In the genomic region with DNA sequence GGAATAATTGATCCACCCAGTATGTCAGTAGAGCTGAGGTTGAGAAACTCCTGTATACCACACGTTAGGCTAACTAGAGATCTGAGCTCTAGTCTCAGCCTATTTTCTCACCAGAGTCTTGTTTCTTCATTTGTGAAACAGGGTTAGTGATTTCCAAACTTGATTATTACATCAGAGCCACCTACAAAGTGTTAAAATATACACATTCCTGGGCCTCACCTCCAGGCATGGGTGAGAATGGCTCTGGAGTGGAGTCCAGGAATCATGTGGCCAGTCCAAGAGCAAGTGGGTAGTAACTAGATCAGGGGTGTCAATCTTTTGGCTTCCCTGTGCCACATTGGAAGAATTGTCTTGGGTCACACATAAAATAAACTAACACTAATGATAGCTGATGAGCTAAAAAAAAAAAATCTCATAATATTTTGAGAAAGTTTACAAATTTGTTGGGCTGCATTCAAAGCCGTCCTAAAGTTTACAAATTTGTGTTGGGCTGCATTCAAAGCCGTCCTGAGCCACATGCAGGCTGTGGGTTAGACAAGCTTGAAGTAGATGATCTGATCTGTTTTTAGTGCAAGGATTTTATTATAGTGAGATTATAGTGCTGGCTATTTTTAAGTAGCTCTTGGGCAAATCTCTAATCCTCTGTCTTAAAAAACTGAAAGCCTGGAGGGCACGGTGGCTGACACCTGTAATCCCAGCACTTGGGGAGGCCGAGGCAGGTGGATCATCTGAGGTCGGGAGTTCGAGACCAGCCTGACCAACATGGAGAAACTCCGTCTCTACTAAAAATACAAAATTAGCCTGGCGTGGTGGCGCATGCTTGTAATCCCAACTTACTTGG, we compare ENCODE assay signal across 9 cellular contexts. TPM values are rescaled to one million over a fixed set of nuclear protein-coding genes. Genes with fewer than 3 reads are reported as not detected.
A peak's percentile ranks its signal among the peaks of the same experiment; 100 is the strongest.
DNase-seq lines count a peak whose midpoint lies in the region; ATAC-seq, FAIRE-seq and TF ChIP-seq lines count a peak whose summit lies in the region.
"Had no signal": no experiment of that assay in that cellular context is flagged by ENCODE, and none has a peak within 500 bp of the region (broad histone marks: within the 10 kb centered on the region; RNA-seq: fewer than 3 reads in every experiment).

No MANE protein-coding gene starts in this region.

- H3K36me3 ChIP-seq in HepG2 (replicated peaks in 1 of 2; ENCODE audit: control insufficient read depth in 1 of 2, insufficient read depth in 2 of 2, low read length in 2 of 2) (peaks cover 10 to 41% of the 10 kb centered on the region in 2 experiments), right lobe of liver (peaks cover 0 to 37% (median 13%) of the 10 kb centered on the region in 4 donors), WERI-Rb-1 (peaks cover 62% of the 10 kb centered on the region)

- no peaks in the 10 kb centered on the region; a peak in 1 of 5 replicates for H3K27me3 ChIP-seq in HepG2 (ENCODE audit: control insufficient read depth in 1 of 2, insufficient read depth in 2 of 2, low read length in 2 of 2)
- H3K27me3 ChIP-seq in right lobe of liver = no peaks in the 10 kb centered on the region
- no peaks in the 10 kb centered on the region for H3K27me3 ChIP-seq in WERI-Rb-1 (ENCODE audit: insufficient read depth, low read depth, severe bottlenecking)

- H3K4me1 ChIP-seq in HepG2 (ENCODE audit: insufficient read depth, low read length) (peaks cover 48% of the 10 kb centered on the region), right lobe of liver (peaks cover 0 to 36% (median 2%) of the 10 kb centered on the region in 4 donors)

- FAIRE-seq in HepG2 (lab: Jason Lieb, UNC) = no peak

- TF ChIP-seq POLR2A in HepG2 (IDR thresholded peaks at IDR 0.05; ENCODE audit: insufficient read depth in 1 of 2, low read depth in 2 of 2, low read length in 2 of 2) (peak in 1 of 2 experiments; percentile 28; a peak in 1 of 4 replicates), right lobe of liver (IDR thresholded peaks at IDR 0.05) (no peak)

- peak overlapping the region; percentile 28 for H3K27ac ChIP-seq in HepG2 (ENCODE audit: extremely low read length, insufficient read depth, low read length)
- no peak overlapping the region for H3K27ac ChIP-seq in right lobe of liver
- H3K27ac ChIP-seq in WERI-Rb-1 = peak overlapping the region; percentile 93

- no peaks in the 10 kb centered on the region for H3K9me3 ChIP-seq in HepG2 (ENCODE audit: low read length)
- H3K9me3 ChIP-seq in right lobe of liver = no peaks in the 10 kb centered on the region
- no peaks in the 10 kb centered on the region for H3K9me3 ChIP-seq in WERI-Rb-1 (ENCODE audit: severe bottlenecking)

- DNase-seq in HepG2 (ENCODE audit: low spot score) = no peak
- DNase-seq in right lobe of liver = no peak
- DNase-seq in WERI-Rb-1 = no peak
- DNase-seq in immature natural killer cell = no peak
- no peak for DNase-seq in endothelial cell (ENCODE audit: low spot score)
- DNase-seq in cerebellar cortex (ENCODE audit: low spot score) = no peak
- DNase-seq: cerebellar nuclear complex had no signal

- intact Hi-C loops in HepG2 (cut with micrococcal nuclease; ENCODE audit: unreplicated experiment) (no loop called here), right lobe of liver (cut with DNase I) (no loop called here)

- H3K4me1 Mint-ChIP-seq in immature natural killer cell (peaks cover 38 to 51% of the 10 kb centered on the region in 2 donors), endothelial cell (ENCODE audit: unreplicated experiment) (peaks cover 27% of the 10 kb centered on the region)

- no peaks in the 10 kb centered on the region for H3K9me3 Mint-ChIP-seq in immature natural killer cell
- H3K9me3 Mint-ChIP-seq in endothelial cell (ENCODE audit: unreplicated experiment) = no peaks in the 10 kb centered on the region

- peaks cover 9 to 21% (median 10%) of the 10 kb centered on the region in 3 donors for H3K36me3 Mint-ChIP-seq in immature natural killer cell
- peaks cover 14% of the 10 kb centered on the region for H3K36me3 Mint-ChIP-seq in endothelial cell (ENCODE audit: low read depth, unreplicated experiment)

- H4K20me1 ChIP-seq in HepG2 (ENCODE audit: insufficient read depth, low read length) = peaks cover 49% of the 10 kb centered on the region

- peaks cover 55% of the 10 kb centered on the region for H3K79me2 ChIP-seq in HepG2 (ENCODE audit: insufficient read depth, low read length)

- CTCF ChIA-PET in HepG2 (lab: Yijun Ruan, JAX; ENCODE audit: low intra/inter-chr PET ratio, low total read pairs) = no interaction called here

- no peak for TF ChIP-seq CTCF in HepG2 (CRISPR knock-in tag; IDR thresholded peaks at IDR 0.05)
- no peak for TF ChIP-seq CTCF in right lobe of liver (IDR thresholded peaks at IDR 0.05)
- TF ChIP-seq CTCF in WERI-Rb-1 (IDR thresholded peaks at IDR 0.05; ENCODE audit: low read depth, low read length) = no peak
- TF ChIP-seq CTCF in endothelial cell (IDR thresholded peaks at IDR 0.05; ENCODE audit: unreplicated experiment) = no peak

- BruUV-seq in HepG2 (replicated peaks; lab: Mats Ljungman, UMichigan) = no TSS peak

- no peak for TF ChIP-seq RAD21 in HepG2 (CRISPR knock-in tag; IDR thresholded peaks at IDR 0.05)

- H3K27me3 Mint-ChIP-seq in immature natural killer cell (ENCODE audit: low read depth in 3 of 3) = peaks cover 7 to 15% (median 8%) of the 10 kb centered on the region in 3 donors
- peaks cover 5% of the 10 kb centered on the region for H3K27me3 Mint-ChIP-seq in endothelial cell (ENCODE audit: unreplicated experiment)

- H2AFZ ChIP-seq in HepG2 (ENCODE audit: low read length) = no peak overlapping the region

- H3K27ac Mint-ChIP-seq in immature natural killer cell (peak overlapping the region in 5 of 6 donors; percentile 31 to 92 (median 53)), endothelial cell (ENCODE audit: unreplicated experiment) (no peak overlapping the region)

- H3K4me2 ChIP-seq in HepG2 (ENCODE audit: low read depth, low read length) = peak overlapping the region; percentile 82

- H3K4me3 Mint-ChIP-seq in immature natural killer cell = peak overlapping the region in 2 of 5 donors; percentile 21 to 70
- no peak overlapping the region for H3K4me3 Mint-ChIP-seq in endothelial cell (ENCODE audit: unreplicated experiment)

- H3K9ac ChIP-seq in HepG2 (ENCODE audit: insufficient read depth, low read depth, low read length) = peak overlapping the region; percentile 98

- POLR2A ChIA-PET in HepG2 (lab: Yijun Ruan, JAX) = interaction anchor here (0.9 to 6.5 kb wide), 4 partner anchors 8 to 78 kb away, joined by 3 to 129 read pairs (median 8); a partner anchor contains a TSS

- H3K4me3 ChIP-seq in HepG2 (replicated peaks in 1 of 3; ENCODE audit: insufficient read depth in 1 of 3, low read depth in 2 of 3, low read length in 3 of 3) (peak overlapping the region; percentile 79 to 89 (median 86); a peak in 4 of 6 replicates), right lobe of liver (no peak overlapping the region), WERI-Rb-1 (ENCODE audit: low read depth, low read length) (0 out of 2 replicates have a peak overlapping the region, but pooled peaks have one; percentile 6)

- WGBS in HepG2 (ENCODE audit: low lambda C conversion rate) = 81% methylated on average over 10 of the region's 10 CpGs
- 73% methylated on average over 6 of the region's 10 CpGs for WGBS in right lobe of liver (ENCODE audit: insufficient coverage, low coverage, low lambda C conversion rate, missing lambda C conversion rate)

- in situ Hi-C loops in HepG2 (cut with HindIII; ENCODE audit: extremely low pct_ligation_motif_present, low pct_unique_long_range_greater_than_20kb) = loop anchor here (10.0 kb wide), 1 partner anchor 65 kb away; no protein-coding TSS in a partner anchor

- ATAC-seq in HepG2 (no peak), right lobe of liver (no peak), GM21360 (IDR thresholded peaks at IDR 0.05; ENCODE audit: unreplicated experiment) (no peak)
- ATAC-seq in activated CD4-positive, CD25-positive, alpha-beta regulatory T cell treated with anti-CD3 and anti-CD28 coated beads, Interleukin-2, amount 50 U/mL, for 24 hours = no peak

- no peak for TF ChIP-seq EP300 in HepG2 (IDR thresholded peaks at IDR 0.05; ENCODE audit: low read depth in 2 of 2, low read length in 2 of 2)
- TF ChIP-seq EP300 in HepG2 (CRISPR knock-in tag; IDR thresholded peaks at IDR 0.05; ENCODE audit: borderline replicate concordance) = no peak

RNA-seq across cellular contexts. Expression of gene PRCD, which starts 20.4 kb away (rescaled TPM):
- 0.52 TPM in 1 of 2 replicates, not detected in the other for total RNA-seq in HepG2 (2016; rRNA removed; fragmentation: Illumina TruSeq; extraction: Trizol)
- not detected in 2 replicates for total RNA-seq in HepG2 (2016; cell fraction: cytosol; rRNA removed; fragmentation: Illumina TruSeq; extraction: Trizol; ENCODE audit: low read depth)
- total RNA-seq in HepG2 (2016; cell fraction: insoluble cytoplasmic fraction; rRNA removed; fragmentation: Illumina TruSeq; extraction: Trizol) = 0.36 and 0.48 TPM in 2 replicates
- total RNA-seq in HepG2 (2016; cell fraction: membrane; rRNA removed; fragmentation: Illumina TruSeq; extraction: Trizol) = not detected in 2 replicates
- not detected in 2 replicates for total RNA-seq in HepG2 (2016; cell fraction: nucleus; rRNA removed; fragmentation: Illumina TruSeq; extraction: Trizol)
- polyA plus RNA-seq in HepG2 (2011; rRNA removed) = 0.35 and 0.51 TPM in 2 replicates
- polyA plus RNA-seq in HepG2 (2011; cell fraction: cytosol; rRNA removed) = not detected in 2 replicates
- 0.06 TPM in 1 of 2 replicates, not detected in the other for polyA plus RNA-seq in HepG2 (2011; cell fraction: nucleus; rRNA removed)
- 0.61 and 0.71 TPM in 2 replicates for polyA plus RNA-seq in HepG2 (2012)
- 0.25 TPM in 1 of 2 replicates, not detected in the other for polyA plus RNA-seq in HepG2 (2016; cell fraction: cytosol; fragmentation: Illumina TruSeq; extraction: Trizol; ENCODE audit: low read depth)
- not detected in 2 replicates for polyA plus RNA-seq in HepG2 (2016; cell fraction: insoluble cytoplasmic fraction; fragmentation: Illumina TruSeq; extraction: Trizol; ENCODE audit: low read depth)
- polyA plus RNA-seq in HepG2 (2016; cell fraction: membrane; fragmentation: Illumina TruSeq; extraction: Trizol; ENCODE audit: low read depth) = not detected in 2 replicates
- polyA plus RNA-seq in HepG2 (2016; cell fraction: nucleus; fragmentation: Illumina TruSeq; extraction: Trizol; ENCODE audit: insufficient read depth, low read depth) = not detected in 2 replicates
- polyA minus RNA-seq in HepG2 (2011; rRNA and poly(A)+ RNA removed; ENCODE audit: low replicate concordance) = 0.70 TPM in 1 of 2 replicates, not detected in the other
- not detected in 2 replicates for polyA minus RNA-seq in HepG2 (2011; cell fraction: cytosol; rRNA and poly(A)+ RNA removed)
- not detected in 2 replicates for polyA minus RNA-seq in HepG2 (2011; cell fraction: nucleus; rRNA and poly(A)+ RNA removed)
- total RNA-seq in right lobe of liver = 1 to 10 TPM in 1 of 6 experiments, under 1 TPM in 2, not detected in 3; 0.12 to 1.3 (median 0.22) TPM
- 1 to 10 TPM; 2.8 to 5.3 (median 3.1) TPM for polyA plus RNA-seq in immature natural killer cell
- 0.54 TPM for total RNA-seq in endothelial cell (ENCODE audit: unreplicated experiment)

RNA-seq across cellular contexts. Expression of gene CYGB, which starts 22.7 kb away (rescaled TPM):
- total RNA-seq in HepG2 (2016; rRNA removed; fragmentation: Illumina TruSeq; extraction: Trizol) = 27.1 and 28.9 TPM in 2 replicates
- 5.2 and 8.2 TPM in 2 replicates for total RNA-seq in HepG2 (2016; cell fraction: cytosol; rRNA removed; fragmentation: Illumina TruSeq; extraction: Trizol; ENCODE audit: low read depth)
- total RNA-seq in HepG2 (2016; cell fraction: insoluble cytoplasmic fraction; rRNA removed; fragmentation: Illumina TruSeq; extraction: Trizol) = 25.6 and 28.4 TPM in 2 replicates
- total RNA-seq in HepG2 (2016; cell fraction: membrane; rRNA removed; fragmentation: Illumina TruSeq; extraction: Trizol) = 16.6 and 21.7 TPM in 2 replicates
- total RNA-seq in HepG2 (2016; cell fraction: nucleus; rRNA removed; fragmentation: Illumina TruSeq; extraction: Trizol) = 14.7 and 17.2 TPM in 2 replicates
- polyA plus RNA-seq in HepG2 (2011; rRNA removed) = 18.9 and 23.3 TPM in 2 replicates
- 19.3 and 25.5 TPM in 2 replicates for polyA plus RNA-seq in HepG2 (2011; cell fraction: cytosol; rRNA removed)
- 17.6 and 23.0 TPM in 2 replicates for polyA plus RNA-seq in HepG2 (2011; cell fraction: nucleus; rRNA removed)
- polyA plus RNA-seq in HepG2 (2012) = 20.2 and 20.5 TPM in 2 replicates
- 6.2 and 7.9 TPM in 2 replicates for polyA plus RNA-seq in HepG2 (2016; cell fraction: cytosol; fragmentation: Illumina TruSeq; extraction: Trizol; ENCODE audit: low read depth)
- 28.7 and 30.6 TPM in 2 replicates for polyA plus RNA-seq in HepG2 (2016; cell fraction: insoluble cytoplasmic fraction; fragmentation: Illumina TruSeq; extraction: Trizol; ENCODE audit: low read depth)
- 21.0 and 21.3 TPM in 2 replicates for polyA plus RNA-seq in HepG2 (2016; cell fraction: membrane; fragmentation: Illumina TruSeq; extraction: Trizol; ENCODE audit: low read depth)
- 24.9 and 26.1 TPM in 2 replicates for polyA plus RNA-seq in HepG2 (2016; cell fraction: nucleus; fragmentation: Illumina TruSeq; extraction: Trizol; ENCODE audit: insufficient read depth, low read depth)
- polyA minus RNA-seq in HepG2 (2011; rRNA and poly(A)+ RNA removed; ENCODE audit: low replicate concordance) = 0.26 and 16.8 TPM in 2 replicates
- 9.7 and 11.8 TPM in 2 replicates for polyA minus RNA-seq in HepG2 (2011; cell fraction: cytosol; rRNA and poly(A)+ RNA removed)
- polyA minus RNA-seq in HepG2 (2011; cell fraction: nucleus; rRNA and poly(A)+ RNA removed) = 12.9 and 17.7 TPM in 2 replicates
- total RNA-seq in right lobe of liver = 1 to 10 TPM; 1.8 to 4.1 (median 3.1) TPM
- under 1 TPM in 2 of 3 donors, not detected in 1; 0.09 to 0.41 TPM for polyA plus RNA-seq in immature natural killer cell
- 0.51 TPM for total RNA-seq in endothelial cell (ENCODE audit: unreplicated experiment)

RNA-seq across cellular contexts. Expression of gene ST6GALNAC2, which starts 25.4 kb away (rescaled TPM):
- total RNA-seq in HepG2 (2016; rRNA removed; fragmentation: Illumina TruSeq; extraction: Trizol) = 0.49 and 0.84 TPM in 2 replicates
- total RNA-seq in HepG2 (2016; cell fraction: cytosol; rRNA removed; fragmentation: Illumina TruSeq; extraction: Trizol; ENCODE audit: low read depth) = 0.35 and 0.51 TPM in 2 replicates
- total RNA-seq in HepG2 (2016; cell fraction: insoluble cytoplasmic fraction; rRNA removed; fragmentation: Illumina TruSeq; extraction: Trizol) = 0.13 and 0.39 TPM in 2 replicates
- 0.77 and 0.79 TPM in 2 replicates for total RNA-seq in HepG2 (2016; cell fraction: membrane; rRNA removed; fragmentation: Illumina TruSeq; extraction: Trizol)
- total RNA-seq in HepG2 (2016; cell fraction: nucleus; rRNA removed; fragmentation: Illumina TruSeq; extraction: Trizol) = 0.68 and 0.97 TPM in 2 replicates
- polyA plus RNA-seq in HepG2 (2011; rRNA removed) = 0.12 and 0.30 TPM in 2 replicates
- polyA plus RNA-seq in HepG2 (2011; cell fraction: cytosol; rRNA removed) = 0.24 and 0.50 TPM in 2 replicates
- 0.43 TPM in 2 replicates for polyA plus RNA-seq in HepG2 (2011; cell fraction: nucleus; rRNA removed)
- 0.16 TPM in 1 of 2 replicates, not detected in the other for polyA plus RNA-seq in HepG2 (2012)
- 0.34 and 0.45 TPM in 2 replicates for polyA plus RNA-seq in HepG2 (2016; cell fraction: cytosol; fragmentation: Illumina TruSeq; extraction: Trizol; ENCODE audit: low read depth)
- polyA plus RNA-seq in HepG2 (2016; cell fraction: insoluble cytoplasmic fraction; fragmentation: Illumina TruSeq; extraction: Trizol; ENCODE audit: low read depth) = 0.56 and 0.64 TPM in 2 replicates
- polyA plus RNA-seq in HepG2 (2016; cell fraction: membrane; fragmentation: Illumina TruSeq; extraction: Trizol; ENCODE audit: low read depth) = 0.62 and 0.69 TPM in 2 replicates
- 1.0 and 1.6 TPM in 2 replicates for polyA plus RNA-seq in HepG2 (2016; cell fraction: nucleus; fragmentation: Illumina TruSeq; extraction: Trizol; ENCODE audit: insufficient read depth, low read depth)
- 0.34 and 1.1 TPM in 2 replicates for polyA minus RNA-seq in HepG2 (2011; rRNA and poly(A)+ RNA removed; ENCODE audit: low replicate concordance)
- not detected in 2 replicates for polyA minus RNA-seq in HepG2 (2011; cell fraction: cytosol; rRNA and poly(A)+ RNA removed)
- not detected in 2 replicates for polyA minus RNA-seq in HepG2 (2011; cell fraction: nucleus; rRNA and poly(A)+ RNA removed)
- 1 to 10 TPM in 5 of 6 experiments, under 1 TPM in 1; 0.81 to 5.0 (median 2.3) TPM for total RNA-seq in right lobe of liver
- under 1 TPM in 1 of 3 donors, not detected in 2; 0.24 TPM for polyA plus RNA-seq in immature natural killer cell
- 2.2 TPM for total RNA-seq in endothelial cell (ENCODE audit: unreplicated experiment)

RNA-seq across cellular contexts. Expression of gene RHBDF2, which starts 59.0 kb away (rescaled TPM):
- 4.2 and 7.8 TPM in 2 replicates for total RNA-seq in HepG2 (2016; rRNA removed; fragmentation: Illumina TruSeq; extraction: Trizol)
- 3.3 and 3.4 TPM in 2 replicates for total RNA-seq in HepG2 (2016; cell fraction: cytosol; rRNA removed; fragmentation: Illumina TruSeq; extraction: Trizol; ENCODE audit: low read depth)
- total RNA-seq in HepG2 (2016; cell fraction: insoluble cytoplasmic fraction; rRNA removed; fragmentation: Illumina TruSeq; extraction: Trizol) = 2.8 and 8.6 TPM in 2 replicates
- 3.2 and 3.5 TPM in 2 replicates for total RNA-seq in HepG2 (2016; cell fraction: membrane; rRNA removed; fragmentation: Illumina TruSeq; extraction: Trizol)
- 10.0 and 14.7 TPM in 2 replicates for total RNA-seq in HepG2 (2016; cell fraction: nucleus; rRNA removed; fragmentation: Illumina TruSeq; extraction: Trizol)
- polyA plus RNA-seq in HepG2 (2011; rRNA removed) = 24.2 and 27.6 TPM in 2 replicates
- 9.7 and 15.2 TPM in 2 replicates for polyA plus RNA-seq in HepG2 (2011; cell fraction: cytosol; rRNA removed)
- 96.1 and 124 TPM in 2 replicates for polyA plus RNA-seq in HepG2 (2011; cell fraction: nucleus; rRNA removed)
- 17.9 and 27.7 TPM in 2 replicates for polyA plus RNA-seq in HepG2 (2012)
- 1.2 and 1.5 TPM in 2 replicates for polyA plus RNA-seq in HepG2 (2016; cell fraction: cytosol; fragmentation: Illumina TruSeq; extraction: Trizol; ENCODE audit: low read depth)
- 3.8 and 4.6 TPM in 2 replicates for polyA plus RNA-seq in HepG2 (2016; cell fraction: insoluble cytoplasmic fraction; fragmentation: Illumina TruSeq; extraction: Trizol; ENCODE audit: low read depth)
- 2.0 and 3.1 TPM in 2 replicates for polyA plus RNA-seq in HepG2 (2016; cell fraction: membrane; fragmentation: Illumina TruSeq; extraction: Trizol; ENCODE audit: low read depth)
- 23.9 and 27.3 TPM in 2 replicates for polyA plus RNA-seq in HepG2 (2016; cell fraction: nucleus; fragmentation: Illumina TruSeq; extraction: Trizol; ENCODE audit: insufficient read depth, low read depth)
- 8.1 and 40.4 TPM in 2 replicates for polyA minus RNA-seq in HepG2 (2011; rRNA and poly(A)+ RNA removed; ENCODE audit: low replicate concordance)
- polyA minus RNA-seq in HepG2 (2011; cell fraction: cytosol; rRNA and poly(A)+ RNA removed) = 12.8 and 13.5 TPM in 2 replicates
- polyA minus RNA-seq in HepG2 (2011; cell fraction: nucleus; rRNA and poly(A)+ RNA removed) = 26.5 and 30.6 TPM in 2 replicates
- total RNA-seq in right lobe of liver = 10 to 100 TPM in 3 of 6 experiments, 1 to 10 TPM in 3; 7.1 to 18.6 (median 11.0) TPM
- 10 to 100 TPM; 19.3 to 90.5 (median 23.6) TPM for polyA plus RNA-seq in immature natural killer cell
- total RNA-seq in endothelial cell (ENCODE audit: unreplicated experiment) = 39.3 TPM

Comparison
In these comparisons a context has a peak if more than half of its experiments do, and no peak if none do; other contexts are left out.
1. H3K27ac ChIP-seq: peak in HepG2 (single experiment) and WERI-Rb-1 (single experiment); none in right lobe of liver (0 of 3).
2. H3K4me3 ChIP-seq: peak in HepG2 (3 of 3) and WERI-Rb-1 (single experiment); none in right lobe of liver (0 of 3).